ENCODE assay signal across 19 cellular contexts in genomic region chr1:195886000-195886399, GRCh38.
A peak's percentile ranks its signal among the peaks of the same experiment; 100 is the strongest.
DNase-seq lines count a peak whose midpoint lies in the region; ATAC-seq and TF ChIP-seq lines count a peak whose summit lies in the region.
"Had no signal": no experiment of that assay in that cellular context is flagged by ENCODE, and none has a peak within 500 bp of the region (broad histone marks: within the 10 kb centered on the region; RNA-seq: fewer than 3 reads in every experiment).

No MANE protein-coding gene starts in this region.

- peak; percentile 46 for TF ChIP-seq CTCF in chondrocyte (IDR thresholded peaks at IDR 0.05)
- TF ChIP-seq CTCF in progenitor cell of endocrine pancreas (IDR thresholded peaks at IDR 0.05; ENCODE audit: unreplicated experiment): peak; percentile 27

- H3K27ac Mint-ChIP-seq in chondrocyte (ENCODE audit: unreplicated experiment) (no peak overlapping the region), progenitor cell of endocrine pancreas (no peak overlapping the region)
- H3K27ac Mint-ChIP-seq: CD4-positive, alpha-beta memory T cell; natural killer cell treated with Interleukin-12 subunit alpha and Interleukin-12 subunit beta and Interleukin-15 and Interleukin-18, amount 100 ng/mL, for 72 hours had no signal

- ATAC-seq in GM18873 (IDR thresholded peaks at IDR 0.05; ENCODE audit: low FRiP score, unreplicated experiment): no peak
- ATAC-seq: natural killer cell treated with Interleukin-12 subunit alpha and Interleukin-12 subunit beta and Interleukin-15 and Interleukin-18, amount 100 ng/mL, for 72 hours had no signal

- H3K4me1 Mint-ChIP-seq in chondrocyte (ENCODE audit: low read depth) (no peaks in the 10 kb centered on the region), progenitor cell of endocrine pancreas (ENCODE audit: low read depth) (no peaks in the 10 kb centered on the region)
- H3K4me1 Mint-ChIP-seq: CD4-positive, alpha-beta memory T cell had no signal

- H3K4me3 Mint-ChIP-seq in chondrocyte (ENCODE audit: unreplicated experiment): no peak overlapping the region
- no peak overlapping the region for H3K4me3 Mint-ChIP-seq in progenitor cell of endocrine pancreas (ENCODE audit: low read depth)
- H3K4me3 Mint-ChIP-seq: CD4-positive, alpha-beta memory T cell; natural killer cell treated with Interleukin-12 subunit alpha and Interleukin-12 subunit beta and Interleukin-15 and Interleukin-18, amount 100 ng/mL, for 72 hours had no signal

- H3K9me3 Mint-ChIP-seq in chondrocyte (ENCODE audit: low read depth): peaks cover 4% of the 10 kb centered on the region
- peaks cover 1% of the 10 kb centered on the region for H3K9me3 Mint-ChIP-seq in progenitor cell of endocrine pancreas (ENCODE audit: low read depth)

- peak; percentile 2 for DNase-seq in DMS 273 (lab: John Stamatoyannopoulos, UW; ENCODE audit: unreplicated experiment)
- DNase-seq in DMS 273 treated with DMSO at 0.1 percent for 48 hours (lab: John Stamatoyannopoulos, UW): no peak
- peak; percentile 15 for DNase-seq in NAMALWA (ENCODE audit: low spot score)
- DNase-seq in chondrocyte (ENCODE audit: low spot score): no peak
- DNase-seq in progenitor cell of endocrine pancreas (ENCODE audit: low spot score, unreplicated experiment): no peak
- DNase-seq in NCI-H2081 (lab: John Stamatoyannopoulos, UW): no peak
- DNase-seq in stimulated activated CD4-positive, alpha-beta T cell treated with anti-CD3 and anti-CD28 coated beads, Interleukin-4, amount 100 ng/mL, for 4 hours: no peak
- DNase-seq: activated CD4-positive, alpha-beta T cell treated with anti-CD3 and anti-CD28 coated beads for 48 hours; activated naive CD4-positive, alpha-beta T cell; aorta; CD4-positive, alpha-beta memory T cell; GDM1; Karpas-422; NCI-H1694; NCI-H446; stomach; T1000 had no signal

- peaks cover 4% of the 10 kb centered on the region for H3K36me3 Mint-ChIP-seq in chondrocyte (ENCODE audit: low read depth)
- H3K36me3 Mint-ChIP-seq in progenitor cell of endocrine pancreas (ENCODE audit: insufficient read depth): no peaks in the 10 kb centered on the region
- H3K36me3 Mint-ChIP-seq: CD4-positive, alpha-beta memory T cell had no signal

- peaks cover 2% of the 10 kb centered on the region for H3K27me3 Mint-ChIP-seq in chondrocyte (ENCODE audit: low read depth)
- H3K27me3 Mint-ChIP-seq in progenitor cell of endocrine pancreas: no peaks in the 10 kb centered on the region
- H3K27me3 Mint-ChIP-seq: natural killer cell treated with Interleukin-12 subunit alpha and Interleukin-12 subunit beta and Interleukin-15 and Interleukin-18, amount 100 ng/mL, for 72 hours had no signal

Comparison
In these comparisons a context has a peak if more than half of its experiments do, and no peak if none do; other contexts are left out.
1. DNase-seq: peak in DMS 273 (single experiment) and NAMALWA (single experiment); none in DMS 273 treated with DMSO at 0.1 percent for 48 hours (single experiment), chondrocyte (single experiment), progenitor cell of endocrine pancreas (single experiment), NCI-H2081 (0 of 2) and stimulated activated CD4-positive, alpha-beta T cell treated with anti-CD3 and anti-CD28 coated beads, Interleukin-4, amount 100 ng/mL, for 4 hours (0 of 2).